Comparison of ENCODE assay signal across 22 cellular contexts in the genomic region with DNA sequence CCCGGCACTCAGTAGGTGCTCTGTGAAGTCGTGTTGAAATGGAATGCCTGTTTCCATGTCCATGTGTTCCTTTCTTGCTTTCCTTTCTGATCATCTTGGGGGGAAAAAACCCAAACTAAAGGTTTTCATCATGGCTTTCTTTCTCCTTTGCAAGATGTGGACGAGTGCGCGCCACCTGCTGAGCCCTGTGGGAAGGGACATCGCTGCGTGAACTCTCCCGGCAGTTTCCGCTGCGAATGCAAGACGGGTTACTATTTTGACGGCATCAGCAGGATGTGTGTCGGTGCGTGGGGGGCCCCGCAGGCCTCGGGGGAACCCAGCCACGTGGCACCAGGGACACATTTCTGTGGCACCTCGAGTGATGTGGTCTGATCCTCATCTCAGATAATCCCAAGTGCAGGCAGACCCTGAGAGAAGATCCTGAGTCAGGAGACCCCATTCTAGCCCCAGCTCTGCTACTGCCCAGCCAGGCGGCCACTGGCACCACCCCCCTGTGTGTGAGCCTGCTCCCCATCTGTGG. TPM values are rescaled to one million over a fixed set of nuclear protein-coding genes. Genes with fewer than 3 reads are reported as not detected.
"Had no signal": no experiment of that assay in that cellular context is flagged by ENCODE, and none has a peak within 500 bp of the region (broad histone marks: within the 10 kb centered on the region; RNA-seq: fewer than 3 reads in every experiment).

No MANE protein-coding gene starts in this region.

- H3K27me3 ChIP-seq: body of pancreas, cardiac muscle cell, sigmoid colon, upper lobe of left lung had no signal

- H3K4me3 ChIP-seq: body of pancreas, cardiac muscle cell, lung, sigmoid colon, smooth muscle cell, upper lobe of left lung had no signal

- DNase-seq: activated CD4-positive, alpha-beta memory T cell treated with anti-CD3 and anti-CD28 coated beads, Interleukin-2, amount 10 ng/mL, durations not matched to agents 7 days and 5 days; activated CD4-positive, alpha-beta T cell treated with anti-CD3 and anti-CD28 coated beads for 48 hours; activated effector memory CD4-positive, alpha-beta T cell treated with anti-CD3 and anti-CD28 coated beads, Interleukin-2, amount 50 U/mL, for 16 hours; activated naive CD4-positive, alpha-beta T cell treated with anti-CD3 and anti-CD28 coated beads, Interleukin-2, amount 50 U/mL, for 16 hours; activated T-cell treated with anti-CD3 and anti-CD28 coated beads for 4 hours; anterior cingulate cortex; body of pancreas; cortex of kidney; foreskin fibroblast; midbrain; posterior cingulate gyrus; sigmoid colon; stimulated activated CD4-positive, alpha-beta T cell treated with anti-CD3 and anti-CD28 coated beads, Interleukin-15, amount 100 ng/mL, for 24 hours; stimulated activated CD8-positive, alpha-beta memory T cell treated with anti-CD3 and anti-CD28 coated beads, Interleukin-4, amount 100 ng/mL, for 48 hours; stimulated activated naive CD4-positive, alpha-beta T cell had no signal

- ATAC-seq: body of pancreas; natural killer cell treated with Interleukin-12 subunit alpha and Interleukin-12 subunit beta and Interleukin-15 and Interleukin-18, amount 100 ng/mL, for 72 hours had no signal

- H3K36me3 ChIP-seq: cardiac muscle cell had no signal

- H3K4me2 ChIP-seq: smooth muscle cell had no signal

- H3K27ac ChIP-seq: body of pancreas, cardiac muscle cell, epithelial cell of prostate, sigmoid colon had no signal

- H3K9me3 ChIP-seq: body of pancreas, sigmoid colon, upper lobe of left lung had no signal

- H3K4me1 ChIP-seq: body of pancreas had no signal

RNA-seq across cellular contexts. Expression of a gene that starts 39.4 kb away (rescaled TPM):
- total RNA-seq: activated CD4-positive, alpha-beta memory T cell treated with anti-CD3 and anti-CD28 coated beads, Interleukin-2, amount 10 ng/mL, durations not matched to agents 7 days and 5 days; natural killer cell treated with Interleukin-12 subunit alpha and Interleukin-12 subunit beta and Interleukin-15 and Interleukin-18, amount 100 ng/mL, for 72 hours; T-helper 2 cell treated with Interferon-gamma antibody and Interleukin-4, amounts not matched to agents 100 ng/mL and 5 ng/mL, for 36 hours had no signal
